In the genomic region with DNA sequence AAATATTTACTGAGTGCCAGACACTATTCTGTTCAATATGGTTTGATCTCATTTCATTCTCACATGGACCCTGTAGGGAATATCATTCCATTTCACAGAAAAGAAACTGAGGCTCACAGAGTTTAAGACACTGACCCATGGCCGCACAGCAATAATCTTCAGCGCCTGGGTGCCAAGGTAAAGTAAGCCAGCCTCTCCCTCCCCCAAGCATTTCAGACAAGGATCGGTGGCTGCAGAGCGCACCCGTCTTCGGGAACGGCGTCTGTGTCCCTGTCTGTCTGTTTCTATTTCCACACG, we compare ENCODE assay signal across 8 cellular contexts. TPM values are rescaled to one million over a fixed set of nuclear protein-coding genes. Genes with fewer than 3 reads are reported as not detected.
DNase-seq lines count a peak whose midpoint lies in the region; ATAC-seq and TF ChIP-seq lines count a peak whose summit lies in the region.

No MANE protein-coding gene starts in this region.

- peak overlapping the region; percentile 47 to 82 (median 78) for H3K4me3 Mint-ChIP-seq in CD4-positive, CD25-positive, alpha-beta regulatory T cell
- H3K4me3 Mint-ChIP-seq in nephron progenitor cell = peak overlapping the region; percentile 80

- H3K9me3 Mint-ChIP-seq in CD4-positive, CD25-positive, alpha-beta regulatory T cell = peaks cover 0 to 6% (median 0%) of the 10 kb centered on the region in 7 donors
- H3K9me3 Mint-ChIP-seq in nephron progenitor cell = peaks cover 14% of the 10 kb centered on the region

- H3K36me3 ChIP-seq in CD4-positive, CD25-positive, alpha-beta regulatory T cell (ENCODE audit: control insufficient read depth, insufficient read depth, low read length) = no peaks in the 10 kb centered on the region
- H3K36me3 ChIP-seq in Loucy (ENCODE audit: insufficient read depth, low read length) (no peaks in the 10 kb centered on the region), ectodermal cell (ENCODE audit: control insufficient read depth, insufficient read depth, low read length) (no peaks in the 10 kb centered on the region)

- H3K9ac ChIP-seq in Loucy (ENCODE audit: low read depth, low read length, poor library complexity, severe bottlenecking) = no peak overlapping the region

- peaks cover 6 to 63% (median 34%) of the 10 kb centered on the region in 4 donors for H3K4me1 Mint-ChIP-seq in CD4-positive, CD25-positive, alpha-beta regulatory T cell
- H3K4me1 Mint-ChIP-seq in nephron progenitor cell = peaks cover 34% of the 10 kb centered on the region

- no peaks in the 10 kb centered on the region for H4K20me1 ChIP-seq in Loucy (ENCODE audit: insufficient read depth, low read length, poor library complexity, severe bottlenecking)

- no peak overlapping the region for H2AFZ ChIP-seq in Loucy (ENCODE audit: low read length)

- peak overlapping the region; percentile 59 for H3K4me3 ChIP-seq in CD4-positive, CD25-positive, alpha-beta regulatory T cell (ENCODE audit: low read depth, low read length)
- H3K4me3 ChIP-seq in Loucy (ENCODE audit: low read length, poor library complexity, severe bottlenecking) = no peak overlapping the region
- H3K4me3 ChIP-seq in ectodermal cell (ENCODE audit: insufficient read depth, low read depth, low read length) = peak overlapping the region; percentile 36

- H3K27ac Mint-ChIP-seq in CD4-positive, CD25-positive, alpha-beta regulatory T cell = peak overlapping the region in 2 of 3 donors; percentile 96 to 97
- no peak overlapping the region for H3K27ac Mint-ChIP-seq in nephron progenitor cell

- TF ChIP-seq CTCF in Loucy (conservative IDR thresholded peaks at IDR 0.05; ENCODE audit: low read length) (no peak), nephron progenitor cell (IDR thresholded peaks at IDR 0.05) (no peak), omental fat pad (IDR thresholded peaks at IDR 0.05) (no peak)

- H3F3A ChIP-seq in Loucy (ENCODE audit: low read depth) = peaks cover 3% of the 10 kb centered on the region; the same call in 1 of the 2 replicates

- DNase-seq in CD4-positive, CD25-positive, alpha-beta regulatory T cell = no peak
- DNase-seq in nephron progenitor cell (no peak), NCI-H748 treated with DMSO at 0.1 percent for 48 hours (lab: John Stamatoyannopoulos, UW) (no peak), NCI-H69 (lab: John Stamatoyannopoulos, UW) (no peak), T1000 (lab: John Stamatoyannopoulos, UW) (no peak), omental fat pad (ENCODE audit: low spot score) (no peak)

- H3K4me2 ChIP-seq in Loucy (ENCODE audit: low read depth, low read length, poor library complexity, severe bottlenecking) = peak overlapping the region; percentile 32

- peak overlapping the region; percentile 73 for H3K27ac ChIP-seq in CD4-positive, CD25-positive, alpha-beta regulatory T cell (ENCODE audit: insufficient read depth, low read length, poor library complexity, severe bottlenecking)
- H3K27ac ChIP-seq in ectodermal cell (ENCODE audit: insufficient read depth, low read depth, low read length, poor library complexity, severe bottlenecking) = no peak overlapping the region

- ATAC-seq in CD4-positive, CD25-positive, alpha-beta regulatory T cell (ENCODE audit: low read depth in 2 of 2) = no peak
- ATAC-seq in omental fat pad (ENCODE audit: low FRiP score) = no peak

- no peaks in the 10 kb centered on the region for H3K9me2 ChIP-seq in Loucy (replicated peaks; ENCODE audit: low read depth, low read length)

- peaks cover 61% of the 10 kb centered on the region for H3K4me1 ChIP-seq in CD4-positive, CD25-positive, alpha-beta regulatory T cell (ENCODE audit: control insufficient read depth, insufficient read depth, low read length, poor library complexity, severe bottlenecking)
- H3K4me1 ChIP-seq in Loucy (ENCODE audit: insufficient read depth, low read length, poor library complexity, severe bottlenecking) (peaks cover 19% of the 10 kb centered on the region), ectodermal cell (ENCODE audit: control insufficient read depth, insufficient read depth, low read length) (peaks cover 22% of the 10 kb centered on the region)

- H3K79me2 ChIP-seq in Loucy (ENCODE audit: insufficient read depth, low read length) = no peaks in the 10 kb centered on the region

- H3K9me3 ChIP-seq in CD4-positive, CD25-positive, alpha-beta regulatory T cell (ENCODE audit: control insufficient read depth in 2 of 2, low read length in 2 of 2) = no peaks in the 10 kb centered on the region
- H3K9me3 ChIP-seq in Loucy (ENCODE audit: insufficient read depth, low read depth, low read length) = peaks cover 3% of the 10 kb centered on the region; the same call in 1 of the 2 replicates
- no peaks in the 10 kb centered on the region for H3K9me3 ChIP-seq in ectodermal cell (ENCODE audit: control insufficient read depth, low read length)

- WGBS in ectodermal cell, 2 experiments = 13% methylated on average over 9 of the region's 9 CpGs

- H3K36me3 Mint-ChIP-seq in CD4-positive, CD25-positive, alpha-beta regulatory T cell = no peaks in the 10 kb centered on the region
- H3K36me3 Mint-ChIP-seq in nephron progenitor cell (ENCODE audit: low read depth) = no peaks in the 10 kb centered on the region

- peaks cover 7% of the 10 kb centered on the region for H3K27me3 ChIP-seq in CD4-positive, CD25-positive, alpha-beta regulatory T cell (ENCODE audit: control insufficient read depth, insufficient read depth, low read length)
- H3K27me3 ChIP-seq in Loucy (ENCODE audit: insufficient read depth, low read length, poor library complexity, severe bottlenecking) (no peaks in the 10 kb centered on the region), ectodermal cell (ENCODE audit: control insufficient read depth, insufficient read depth, low read length, poor library complexity, severe bottlenecking) (peaks cover 67% of the 10 kb centered on the region)

- H3K27me3 Mint-ChIP-seq in CD4-positive, CD25-positive, alpha-beta regulatory T cell = peaks cover 36% of the 10 kb centered on the region
- H3K27me3 Mint-ChIP-seq in nephron progenitor cell (ENCODE audit: low read depth, poor library complexity) = peaks cover 82% of the 10 kb centered on the region

RNA-seq across cellular contexts. Expression of a gene that starts 4.3 kb away (rescaled TPM):
- 16.6 TPM for total RNA-seq in CD4-positive, CD25-positive, alpha-beta regulatory T cell
- 1 to 10 TPM in 3 of 4 donors, under 1 TPM in 1; 0.86 to 4.2 (median 3.5) TPM for polyA plus RNA-seq in CD4-positive, CD25-positive, alpha-beta regulatory T cell
- polyA plus RNA-seq in ectodermal cell (2013, experiment 1 of 4) = 5.6 TPM
- polyA plus RNA-seq in ectodermal cell (2013, experiment 2 of 4) = 5.4 TPM
- polyA plus RNA-seq in ectodermal cell (2013, experiment 3 of 4) = 3.2 TPM
- polyA plus RNA-seq in ectodermal cell (2013, experiment 4 of 4) = 3.1 TPM
- 10 to 100 TPM in 3 of 4 donors, 1 to 10 TPM in 1; 9.8 to 30.3 (median 16.2) TPM for total RNA-seq in omental fat pad

RNA-seq across cellular contexts. Expression of a gene that starts 12.7 kb away (rescaled TPM):
- total RNA-seq in CD4-positive, CD25-positive, alpha-beta regulatory T cell = 229 TPM
- polyA plus RNA-seq in CD4-positive, CD25-positive, alpha-beta regulatory T cell = 10 to 100 TPM; 53.4 to 69.9 (median 61.0) TPM
- polyA plus RNA-seq in ectodermal cell (2013, experiment 1 of 4) = 215 TPM
- 192 TPM for polyA plus RNA-seq in ectodermal cell (2013, experiment 2 of 4)
- polyA plus RNA-seq in ectodermal cell (2013, experiment 3 of 4) = 159 TPM
- 177 TPM for polyA plus RNA-seq in ectodermal cell (2013, experiment 4 of 4)
- 100 to 1,000 TPM; 146 to 308 (median 195) TPM for total RNA-seq in omental fat pad

RNA-seq across cellular contexts. Expression of a gene that starts 35.7 kb away (rescaled TPM):
- 304 TPM for total RNA-seq in CD4-positive, CD25-positive, alpha-beta regulatory T cell
- polyA plus RNA-seq in CD4-positive, CD25-positive, alpha-beta regulatory T cell = 10 to 100 TPM; 50.3 to 58.3 (median 53.9) TPM
- 61.9 TPM for polyA plus RNA-seq in ectodermal cell (2013, experiment 1 of 4)
- polyA plus RNA-seq in ectodermal cell (2013, experiment 2 of 4) = 58.3 TPM
- polyA plus RNA-seq in ectodermal cell (2013, experiment 3 of 4) = 45.3 TPM
- polyA plus RNA-seq in ectodermal cell (2013, experiment 4 of 4) = 55.3 TPM
- total RNA-seq in omental fat pad = 100 to 1,000 TPM in 1 of 4 donors, 10 to 100 TPM in 3; 60.2 to 137 (median 76.9) TPM
